8 cellular contexts compared by ENCODE assay signal in the genomic region with DNA sequence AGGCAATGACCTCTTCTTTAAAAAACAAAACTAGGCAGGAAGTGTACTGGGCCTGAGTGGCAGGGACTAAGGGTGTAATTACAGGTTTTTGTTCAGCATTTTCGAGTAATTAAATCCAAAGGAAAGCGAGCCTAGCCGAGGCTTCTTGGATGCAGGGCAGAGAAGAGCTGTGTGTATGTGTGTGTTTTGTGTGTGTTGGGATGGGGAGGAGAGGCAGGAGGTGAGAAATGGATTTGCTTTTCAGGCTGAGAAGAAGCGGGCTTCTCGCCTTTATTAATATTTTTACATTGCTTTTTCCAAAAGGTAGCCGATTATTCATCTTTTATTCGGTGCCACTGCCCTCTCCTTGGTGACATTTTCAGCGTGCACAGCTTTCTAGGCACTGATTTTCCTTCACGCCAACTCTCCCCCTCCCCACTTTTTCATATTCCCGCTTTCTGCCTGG. TPM values are rescaled to one million over a fixed set of nuclear protein-coding genes. Genes with fewer than 3 reads are reported as not detected.
DNase-seq lines count a peak whose midpoint lies in the region; ATAC-seq and TF ChIP-seq lines count a peak whose summit lies in the region.

No MANE protein-coding gene starts in this region.

- 75% methylated on average over 10 of the region's 10 CpGs for WGBS in hepatocyte (ENCODE audit: low lambda C conversion rate, missing lambda C conversion rate)

- no peak for ATAC-seq in activated CD4-positive, alpha-beta T cell treated with anti-CD3 and anti-CD28 coated beads for 36 hours
- no peak for ATAC-seq in GM21367 (IDR thresholded peaks at IDR 0.05; ENCODE audit: unreplicated experiment)
- no peak for ATAC-seq in HG02884 (IDR thresholded peaks at IDR 0.05; ENCODE audit: unreplicated experiment)

- H3K9me3 ChIP-seq in SJCRH30 (replicated peaks) = no peaks in the 10 kb centered on the region
- H3K9me3 ChIP-seq in hepatocyte (ENCODE audit: low read depth) = no peaks in the 10 kb centered on the region

- H2AFZ ChIP-seq in hepatocyte = no peak overlapping the region

- H3K27me3 Mint-ChIP-seq in activated CD4-positive, alpha-beta T cell treated with anti-CD3 and anti-CD28 coated beads for 36 hours = no peaks in the 10 kb centered on the region

- CTCF ChIA-PET in activated CD4-positive, alpha-beta T cell treated with anti-CD3 and anti-CD28 coated beads for 36 hours (lab: Charles Lee) = interaction anchor here (0.7 to 2.3 kb wide), 3 partner anchors 8 to 124 kb away, joined by 4 to 9 read pairs (median 6); no protein-coding TSS in a partner anchor

- H3K4me3 ChIP-seq in SJCRH30 = no peak overlapping the region
- H3K4me3 ChIP-seq in hepatocyte = no peak overlapping the region
- H3K4me3 ChIP-seq in foreskin fibroblast (ENCODE audit: low read depth in 1 of 2, low read length in 2 of 2) = no peak overlapping the region

- H3K27me3 ChIP-seq in SJCRH30 = no peaks in the 10 kb centered on the region
- no peaks in the 10 kb centered on the region for H3K27me3 ChIP-seq in hepatocyte

- no peaks in the 10 kb centered on the region for H3K79me2 ChIP-seq in hepatocyte

- H3K4me1 Mint-ChIP-seq in activated CD4-positive, alpha-beta T cell treated with anti-CD3 and anti-CD28 coated beads for 36 hours = peaks cover 77% of the 10 kb centered on the region

- H3K4me1 ChIP-seq in SJCRH30 (peaks cover 51% of the 10 kb centered on the region), hepatocyte (ENCODE audit: insufficient read depth) (peaks cover 62% of the 10 kb centered on the region)

- no peaks in the 10 kb centered on the region for H3K9me2 ChIP-seq in hepatocyte (replicated peaks; ENCODE audit: insufficient read depth)

- H3K4me3 Mint-ChIP-seq in activated CD4-positive, alpha-beta T cell treated with anti-CD3 and anti-CD28 coated beads for 36 hours = peak overlapping the region; percentile 75

- TF ChIP-seq CTCF in hepatocyte (IDR thresholded peaks at IDR 0.05; ENCODE audit: poor library complexity) = no peak
- TF ChIP-seq CTCF in foreskin fibroblast (IDR thresholded peaks at IDR 0.05; ENCODE audit: low read depth, low read length) = no peak

- H3K36me3 ChIP-seq in SJCRH30 (no peaks in the 10 kb centered on the region), hepatocyte (replicated peaks; ENCODE audit: insufficient read depth, low read depth) (no peaks in the 10 kb centered on the region)

- DNase-seq in activated CD4-positive, alpha-beta T cell treated with anti-CD3 and anti-CD28 coated beads for 36 hours = no peak
- DNase-seq in activated CD4-positive, alpha-beta T cell treated with anti-CD3 and anti-CD28 coated beads, Interleukin-2, amount 50 U/mL, for 4 hours = no peak
- no peak for DNase-seq in SJCRH30
- DNase-seq in hepatocyte (ENCODE audit: low spot score) = no peak
- DNase-seq in substantia nigra (lab: John Stamatoyannopoulos, UW) = no peak
- DNase-seq in foreskin fibroblast = no peak

- intact Hi-C loops in activated CD4-positive, alpha-beta T cell treated with anti-CD3 and anti-CD28 coated beads for 36 hours (cut with DNase I, micrococcal nuclease) = no loop called here

- no peaks in the 10 kb centered on the region for H4K20me1 ChIP-seq in hepatocyte (ENCODE audit: insufficient read depth, poor library complexity, severe bottlenecking)

- H3K4me2 ChIP-seq in hepatocyte = peak overlapping the region; percentile 74

- H3K36me3 Mint-ChIP-seq in activated CD4-positive, alpha-beta T cell treated with anti-CD3 and anti-CD28 coated beads for 36 hours (ENCODE audit: low read depth) = peaks cover 3% of the 10 kb centered on the region

- POLR2A ChIA-PET in activated CD4-positive, alpha-beta T cell treated with anti-CD3 and anti-CD28 coated beads for 36 hours (lab: Charles Lee) = no interaction called here

- peak overlapping the region; percentile 89 for H3K27ac Mint-ChIP-seq in activated CD4-positive, alpha-beta T cell treated with anti-CD3 and anti-CD28 coated beads for 36 hours

- no peaks in the 10 kb centered on the region for H3K9me3 Mint-ChIP-seq in activated CD4-positive, alpha-beta T cell treated with anti-CD3 and anti-CD28 coated beads for 36 hours (ENCODE audit: low read depth)

- peak overlapping the region; percentile 54 for H3K27ac ChIP-seq in SJCRH30
- H3K27ac ChIP-seq in hepatocyte = peak overlapping the region; percentile 95
- peak overlapping the region; percentile 58 for H3K27ac ChIP-seq in substantia nigra (ENCODE audit: low read depth, low read length, poor library complexity, severe bottlenecking)

RNA-seq across cellular contexts. Expression of gene IRF2BPL, which starts 8.9 kb away (rescaled TPM):
- total RNA-seq in activated CD4-positive, alpha-beta T cell treated with anti-CD3 and anti-CD28 coated beads for 36 hours = 10 to 100 TPM; 34.3 to 40.1 TPM
- 21.7 and 23.5 TPM in 2 replicates for total RNA-seq in SJCRH30 (2014; rRNA removed; shearing (Covaris generic))
- total RNA-seq in hepatocyte = 26.8 and 34.5 TPM in 2 replicates
- polyA plus RNA-seq in hepatocyte = 38.9 and 52.1 TPM in 2 replicates
